Comparison of ENCODE assay signal across 8 cellular contexts in the genomic region with DNA sequence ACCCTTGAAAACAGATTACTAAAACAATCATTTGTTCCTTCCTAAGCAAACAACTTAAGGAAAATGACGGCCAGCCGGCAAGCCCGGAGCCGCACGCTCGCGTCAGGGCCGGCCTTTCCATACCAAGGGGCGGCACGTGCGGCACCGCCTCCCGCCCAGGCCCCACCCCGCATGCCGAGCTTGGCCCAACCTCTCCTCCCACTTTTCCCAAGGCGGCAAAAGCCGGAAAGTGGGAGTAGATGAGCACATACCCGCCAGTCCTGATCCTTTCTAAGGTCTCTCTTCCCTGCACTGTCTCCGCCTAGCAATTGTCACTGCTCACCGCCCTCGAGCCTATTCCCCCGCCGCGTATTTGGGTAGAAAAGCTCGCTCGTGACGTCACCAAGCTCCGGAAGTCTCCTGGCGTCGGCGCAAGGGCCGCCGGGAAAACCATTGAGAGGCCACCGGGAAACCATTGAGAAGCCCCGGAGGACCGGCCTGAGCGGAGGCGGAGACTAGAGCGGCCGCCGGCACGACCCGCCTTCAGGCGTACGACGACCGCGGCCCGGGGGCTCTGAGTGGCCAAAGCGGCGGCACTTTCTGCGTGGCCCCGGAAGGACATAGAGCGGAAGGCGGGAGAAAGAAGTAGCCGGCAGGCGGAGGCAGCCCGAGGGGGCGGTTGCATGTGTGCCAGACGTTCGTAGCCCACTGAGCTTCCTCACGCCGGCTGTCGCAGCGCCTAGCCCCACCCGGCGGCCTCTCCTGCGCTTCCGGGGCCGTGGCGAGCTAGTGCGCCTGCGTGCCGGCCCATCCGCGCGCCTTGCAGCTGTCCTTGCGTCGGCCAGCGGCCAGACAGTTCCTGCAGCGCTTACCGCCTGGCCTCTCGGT. TPM values are rescaled to one million over a fixed set of nuclear protein-coding genes. Genes with fewer than 3 reads are reported as not detected.
DNase-seq lines count a peak whose midpoint lies in the region; ATAC-seq and TF ChIP-seq lines count a peak whose summit lies in the region.

A gene with protein sequence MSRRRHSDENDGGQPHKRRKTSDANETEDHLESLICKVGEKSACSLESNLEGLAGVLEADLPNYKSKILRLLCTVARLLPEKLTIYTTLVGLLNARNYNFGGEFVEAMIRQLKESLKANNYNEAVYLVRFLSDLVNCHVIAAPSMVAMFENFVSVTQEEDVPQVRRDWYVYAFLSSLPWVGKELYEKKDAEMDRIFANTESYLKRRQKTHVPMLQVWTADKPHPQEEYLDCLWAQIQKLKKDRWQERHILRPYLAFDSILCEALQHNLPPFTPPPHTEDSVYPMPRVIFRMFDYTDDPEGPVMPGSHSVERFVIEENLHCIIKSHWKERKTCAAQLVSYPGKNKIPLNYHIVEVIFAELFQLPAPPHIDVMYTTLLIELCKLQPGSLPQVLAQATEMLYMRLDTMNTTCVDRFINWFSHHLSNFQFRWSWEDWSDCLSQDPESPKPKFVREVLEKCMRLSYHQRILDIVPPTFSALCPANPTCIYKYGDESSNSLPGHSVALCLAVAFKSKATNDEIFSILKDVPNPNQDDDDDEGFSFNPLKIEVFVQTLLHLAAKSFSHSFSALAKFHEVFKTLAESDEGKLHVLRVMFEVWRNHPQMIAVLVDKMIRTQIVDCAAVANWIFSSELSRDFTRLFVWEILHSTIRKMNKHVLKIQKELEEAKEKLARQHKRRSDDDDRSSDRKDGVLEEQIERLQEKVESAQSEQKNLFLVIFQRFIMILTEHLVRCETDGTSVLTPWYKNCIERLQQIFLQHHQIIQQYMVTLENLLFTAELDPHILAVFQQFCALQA (plus strand): TSS at position 830 of the 867 bp plus-strand sequence. CDS start 61 bp downstream, outside the sequence.
A gene (minus strand): TSS at position 377 of the 867 bp plus-strand sequence. CDS start 5,806 bp downstream, outside the sequence.

- H3K4me3 ChIP-seq in WERI-Rb-1 (ENCODE audit: low read depth, low read length) (peak within 1 kb of the TSS; percentile 97), mammary epithelial cell (replicated peaks in 1 of 3; ENCODE audit: insufficient read depth in 1 of 3, low read depth in 2 of 3, low read length in 3 of 3) (peak within 1 kb of the TSS; percentile 83 to 91 (median 87)), smooth muscle cell (peak within 1 kb of the TSS; percentile 81)

- no peaks in the 10 kb centered on the region for H4K20me1 ChIP-seq in mammary epithelial cell (ENCODE audit: insufficient read depth, low read length)
- H4K20me1 ChIP-seq in smooth muscle cell (ENCODE audit: low read depth): peaks cover 37% of the 10 kb centered on the region

- peak within 1 kb of the TSS; percentile 100 for H3K9ac ChIP-seq in mammary epithelial cell (ENCODE audit: insufficient read depth, low read length)
- peak within 1 kb of the TSS; percentile 95 for H3K9ac ChIP-seq in smooth muscle cell (ENCODE audit: low read depth)

- ATAC-seq in GM18873 (IDR thresholded peaks at IDR 0.05; ENCODE audit: low FRiP score, unreplicated experiment): peak; percentile 85
- peak; percentile 83 for ATAC-seq in HG03139 (IDR thresholded peaks at IDR 0.05; ENCODE audit: unreplicated experiment)

- BruUV-seq in mammary epithelial cell (replicated peaks; lab: Mats Ljungman, UMichigan): no TSS peak

- H2AFZ ChIP-seq in mammary epithelial cell (ENCODE audit: low read depth, low read length) (peak within 1 kb of the TSS; percentile 89), smooth muscle cell (ENCODE audit: low read depth) (peak within 1 kb of the TSS; percentile 81)

- no peaks in the 10 kb centered on the region for H3K9me3 ChIP-seq in WERI-Rb-1 (ENCODE audit: severe bottlenecking)
- H3K9me3 ChIP-seq in mammary epithelial cell (replicated peaks; ENCODE audit: insufficient read depth, low read length): no peaks in the 10 kb centered on the region
- no peaks in the 10 kb centered on the region for H3K9me3 ChIP-seq in smooth muscle cell (replicated peaks; ENCODE audit: low read depth)

- TF ChIP-seq CTCF in WERI-Rb-1 (IDR thresholded peaks at IDR 0.05; ENCODE audit: low read depth, low read length): no peak
- TF ChIP-seq CTCF in mammary epithelial cell (conservative IDR thresholded peaks at IDR 0.05 in 1 of 2, IDR thresholded peaks at IDR 0.05 in 1 of 2; ENCODE audit: extremely low read depth in 1 of 2, insufficient read depth in 1 of 2, low read depth in 1 of 2, low read length in 2 of 2): no peak
- no peak for TF ChIP-seq CTCF in smooth muscle cell (IDR thresholded peaks at IDR 0.05; ENCODE audit: borderline replicate concordance, insufficient read depth, poor library complexity, severe bottlenecking)

- H3K4me1 ChIP-seq in mammary epithelial cell (ENCODE audit: insufficient read depth, low read length): peaks cover 20% of the 10 kb centered on the region
- peaks cover 31% of the 10 kb centered on the region for H3K4me1 ChIP-seq in smooth muscle cell (ENCODE audit: low read depth)

- H3F3A ChIP-seq in smooth muscle cell (ENCODE audit: low read depth): peaks cover 11% of the 10 kb centered on the region

- H3K4me2 ChIP-seq in mammary epithelial cell (ENCODE audit: insufficient read depth, low read depth, low read length) (peak within 1 kb of the TSS; percentile 89), smooth muscle cell (peak within 1 kb of the TSS; percentile 88)

- dilution Hi-C loops in mammary epithelial cell (cut with HindIII; ENCODE audit: low sequenced_read_pairs): no loop called here

- peaks cover 79% of the 10 kb centered on the region for H3K79me2 ChIP-seq in mammary epithelial cell (ENCODE audit: insufficient read depth, low read length)
- H3K79me2 ChIP-seq in smooth muscle cell (ENCODE audit: low read depth): peaks cover 79% of the 10 kb centered on the region

- CTCF ChIA-PET in mammary epithelial cell (lab: Charles Lee; ENCODE audit: low non-redundant PET): interaction anchor here (0.7 kb wide), 1 partner anchor 64 kb away, joined by 6 read pairs; a partner anchor contains a TSS

- H3K36me3 ChIP-seq in WERI-Rb-1: peaks cover 14% of the 10 kb centered on the region
- no peaks in the 10 kb centered on the region for H3K36me3 ChIP-seq in mammary epithelial cell (ENCODE audit: insufficient read depth, low read length)
- no peaks in the 10 kb centered on the region for H3K36me3 ChIP-seq in smooth muscle cell (ENCODE audit: low read depth)

- H3K27ac ChIP-seq in WERI-Rb-1: peak within 1 kb of the TSS; percentile 95
- H3K27ac ChIP-seq in mammary epithelial cell (ENCODE audit: insufficient read depth, low read depth, low read length): peak within 1 kb of the TSS; percentile 99
- peak within 1 kb of the TSS; percentile 98 for H3K27ac ChIP-seq in smooth muscle cell (ENCODE audit: low read depth)

- DNase-seq in ACHN (peak; percentile 95), NCI-H2227 (lab: John Stamatoyannopoulos, UW; ENCODE audit: unreplicated experiment) (peak; percentile 98), WERI-Rb-1 (peak; percentile 99), mammary epithelial cell (peak; percentile 99), iPS-NIHi11 (ENCODE audit: low spot score) (peak; percentile 93), smooth muscle cell (lab: John Stamatoyannopoulos, UW; ENCODE audit: unreplicated experiment) (peak; percentile 98)

- intact Hi-C loops in mammary epithelial cell (cut with micrococcal nuclease): no loop called here

- 4% methylated on average over 32 of the region's 83 CpGs for WGBS in mammary epithelial cell (ENCODE audit: low coverage, missing lambda C conversion rate)
- under 1% methylated on average over 81 of the region's 83 CpGs for WGBS in smooth muscle cell (ENCODE audit: low lambda C conversion rate)

- in situ Hi-C loops in ACHN (cut with HindIII; ENCODE audit: low pct_ligation_motif_present, low pct_unique_long_range_greater_than_20kb, low sequenced_read_pairs) (no loop called here), mammary epithelial cell (cut with MboI; ENCODE audit: low sequenced_read_pairs in 2 of 2) (no loop called here)

- H3K27me3 ChIP-seq in WERI-Rb-1 (ENCODE audit: insufficient read depth, low read depth, severe bottlenecking) (no peaks in the 10 kb centered on the region), mammary epithelial cell (ENCODE audit: insufficient read depth, low read length) (no peaks in the 10 kb centered on the region), smooth muscle cell (ENCODE audit: low read depth) (no peaks in the 10 kb centered on the region)

RNA-seq across cellular contexts. Expression of the first gene that starts in this region (rescaled TPM):
- 10 to 100 TPM; 26.3 to 36.3 TPM for total RNA-seq in mammary epithelial cell
- polyA plus RNA-seq in mammary epithelial cell: 19.6 TPM
- 32.4 TPM for polyA minus RNA-seq in mammary epithelial cell
- total RNA-seq in smooth muscle cell: 29.5 and 33.4 TPM in 2 replicates
- polyA plus RNA-seq in smooth muscle cell: 21.2 and 22.7 TPM in 2 replicates

RNA-seq across cellular contexts. Expression of the second gene that starts in this region (rescaled TPM):
- 10 to 100 TPM; 16.5 to 18.0 TPM for total RNA-seq in mammary epithelial cell
- polyA plus RNA-seq in mammary epithelial cell: 9.9 TPM
- polyA minus RNA-seq in mammary epithelial cell: 16.9 TPM
- total RNA-seq in smooth muscle cell: 22.6 and 23.5 TPM in 2 replicates
- polyA plus RNA-seq in smooth muscle cell: 8.5 and 9.3 TPM in 2 replicates

Comparison
In these comparisons a context has a peak if more than half of its experiments do, and no peak if none do; other contexts are left out.
1. Peak in every context shown above with its lines: DNase-seq, ATAC-seq, H3K4me3 ChIP-seq and H3K27ac ChIP-seq.